ENCODE assay signal across 17 cellular contexts in genomic region chr5:79663212-79663611, GRCh38. TPM values are rescaled to one million over a fixed set of nuclear protein-coding genes. Genes with fewer than 3 reads are reported as not detected.
DNase-seq lines count a peak whose midpoint lies in the region; ATAC-seq and TF ChIP-seq lines count a peak whose summit lies in the region.
"Had no signal": no experiment of that assay in that cellular context is flagged by ENCODE, and none has a peak within 500 bp of the region (broad histone marks: within the 10 kb centered on the region; RNA-seq: fewer than 3 reads in every experiment).

No MANE protein-coding gene starts in this region.

- no peaks in the 10 kb centered on the region for H3K4me1 ChIP-seq in neutrophil (ENCODE audit: control insufficient read depth in 1 of 2, insufficient read depth in 1 of 2, low read depth in 1 of 2, low read length in 1 of 2)
- H3K4me1 ChIP-seq: BLaER1, Caco-2 had no signal

- no peaks in the 10 kb centered on the region for H3K27me3 Mint-ChIP-seq in activated CD4-positive, alpha-beta T cell treated with anti-CD3 and anti-CD28 coated beads for 36 hours
- H3K27me3 Mint-ChIP-seq in activated T-cell treated with anti-CD3 and anti-CD28 coated beads, Interleukin-2, amount 50 U/mL, for 72 hours (ENCODE audit: low read depth), result no peaks in the 10 kb centered on the region
- no peaks in the 10 kb centered on the region for H3K27me3 Mint-ChIP-seq in activated T-helper 17 cell treated with anti-CD3 and anti-CD28 coated beads, Interleukin-2, amount 50 U/mL, for 72 hours
- no peaks in the 10 kb centered on the region for H3K27me3 Mint-ChIP-seq in glutamatergic neuron (ENCODE audit: unreplicated experiment)
- H3K27me3 Mint-ChIP-seq: CD8-positive, alpha-beta memory T cell had no signal

- peak overlapping the region; percentile 41 for H3K27ac Mint-ChIP-seq in activated CD4-positive, alpha-beta T cell treated with anti-CD3 and anti-CD28 coated beads for 36 hours
- peak overlapping the region; percentile 16 for H3K27ac Mint-ChIP-seq in activated T-cell treated with anti-CD3 and anti-CD28 coated beads, Interleukin-2, amount 50 U/mL, for 72 hours
- no peak overlapping the region for H3K27ac Mint-ChIP-seq in activated T-helper 17 cell treated with anti-CD3 and anti-CD28 coated beads, Interleukin-2, amount 50 U/mL, for 72 hours
- no peak overlapping the region for H3K27ac Mint-ChIP-seq in glutamatergic neuron (ENCODE audit: unreplicated experiment)
- H3K27ac Mint-ChIP-seq: GM23338 had no signal

- no peak overlapping the region for H3K4me3 ChIP-seq in neutrophil (ENCODE audit: low read depth in 1 of 2, low read length in 1 of 2)
- H3K4me3 ChIP-seq: BLaER1, GM23338 had no signal

- POLR2A ChIA-PET in activated CD4-positive, alpha-beta T cell treated with anti-CD3 and anti-CD28 coated beads for 36 hours (lab: Charles Lee), result no interaction called here

- H3K9me3 ChIP-seq in neutrophil, result no peaks in the 10 kb centered on the region
- H3K9me3 ChIP-seq: Caco-2 had no signal

- peaks cover 29% of the 10 kb centered on the region for H3K36me3 Mint-ChIP-seq in activated CD4-positive, alpha-beta T cell treated with anti-CD3 and anti-CD28 coated beads for 36 hours (ENCODE audit: low read depth)
- peaks cover 14 to 15% of the 10 kb centered on the region in 2 donors for H3K36me3 Mint-ChIP-seq in activated T-cell treated with anti-CD3 and anti-CD28 coated beads, Interleukin-2, amount 50 U/mL, for 72 hours (ENCODE audit: insufficient read depth in 2 of 2)
- peaks cover 69% of the 10 kb centered on the region for H3K36me3 Mint-ChIP-seq in activated T-helper 17 cell treated with anti-CD3 and anti-CD28 coated beads, Interleukin-2, amount 50 U/mL, for 72 hours (ENCODE audit: low read depth)
- peaks cover 21% of the 10 kb centered on the region for H3K36me3 Mint-ChIP-seq in glutamatergic neuron (ENCODE audit: unreplicated experiment)

- H3K27me3 ChIP-seq in neutrophil, result no peaks in the 10 kb centered on the region
- H3K27me3 ChIP-seq: BLaER1 had no signal

- intact Hi-C loops in activated CD4-positive, alpha-beta T cell treated with anti-CD3 and anti-CD28 coated beads for 36 hours (cut with DNase I, micrococcal nuclease), result no loop called here

- ATAC-seq in activated CD4-positive, alpha-beta T cell treated with anti-CD3 and anti-CD28 coated beads for 36 hours, result peak; percentile 69
- ATAC-seq in activated T-cell treated with anti-CD3 and anti-CD28 coated beads, Interleukin-2, amount 50 U/mL, for 72 hours (replicated peaks in 1 of 2), result peak in 1 of 2 donors; percentile 52
- ATAC-seq in activated T-helper 17 cell treated with anti-CD3 and anti-CD28 coated beads, Interleukin-2, amount 50 U/mL, for 72 hours (replicated peaks), result peak; percentile 51
- ATAC-seq in GM19328 (IDR thresholded peaks at IDR 0.05; ENCODE audit: unreplicated experiment), result no peak
- ATAC-seq: GM23338 had no signal

- H3K27ac ChIP-seq in neutrophil, result peak overlapping the region; percentile 4
- H3K27ac ChIP-seq: 22Rv1, BLaER1, HL-60 had no signal

- peak; percentile 7 for DNase-seq in activated CD4-positive, alpha-beta T cell treated with anti-CD3 and anti-CD28 coated beads for 36 hours
- DNase-seq in activated CD4-positive, alpha-beta T cell treated with anti-CD3 and anti-CD28 coated beads for 1 hour, result no peak
- no peak for DNase-seq in activated T-cell treated with anti-CD3 and anti-CD28 coated beads, Interleukin-2, amount 50 U/mL, for 72 hours
- no peak for DNase-seq in activated T-cell treated with anti-CD3 and anti-CD28 coated beads, Interleukin-2, amount 50 U/mL, for 48 hours
- DNase-seq in glutamatergic neuron, result no peak
- DNase-seq: Caco-2; CD8-positive, alpha-beta memory T cell; DND-41; GDM1; H7 had no signal

- H3K36me3 ChIP-seq in neutrophil, result peaks cover 61% of the 10 kb centered on the region

- TF ChIP-seq CTCF in neutrophil (IDR thresholded peaks at IDR 0.05) (no peak), glutamatergic neuron (IDR thresholded peaks at IDR 0.05; ENCODE audit: partially characterized antibody, unreplicated experiment) (no peak)

- H3K4me1 Mint-ChIP-seq in activated CD4-positive, alpha-beta T cell treated with anti-CD3 and anti-CD28 coated beads for 36 hours, result peaks cover 15% of the 10 kb centered on the region
- peaks cover 16% of the 10 kb centered on the region for H3K4me1 Mint-ChIP-seq in activated T-cell treated with anti-CD3 and anti-CD28 coated beads, Interleukin-2, amount 50 U/mL, for 72 hours (ENCODE audit: low read depth)
- peaks cover 7% of the 10 kb centered on the region for H3K4me1 Mint-ChIP-seq in activated T-helper 17 cell treated with anti-CD3 and anti-CD28 coated beads, Interleukin-2, amount 50 U/mL, for 72 hours
- H3K4me1 Mint-ChIP-seq in glutamatergic neuron (ENCODE audit: low read depth, unreplicated experiment), result no peaks in the 10 kb centered on the region
- H3K4me1 Mint-ChIP-seq: GM23338 had no signal

- H3K9me3 Mint-ChIP-seq in activated CD4-positive, alpha-beta T cell treated with anti-CD3 and anti-CD28 coated beads for 36 hours (ENCODE audit: low read depth), result no peaks in the 10 kb centered on the region
- peaks cover 0 to 6% of the 10 kb centered on the region in 2 donors for H3K9me3 Mint-ChIP-seq in activated T-cell treated with anti-CD3 and anti-CD28 coated beads, Interleukin-2, amount 50 U/mL, for 72 hours
- no peaks in the 10 kb centered on the region for H3K9me3 Mint-ChIP-seq in activated T-helper 17 cell treated with anti-CD3 and anti-CD28 coated beads, Interleukin-2, amount 50 U/mL, for 72 hours
- H3K9me3 Mint-ChIP-seq in glutamatergic neuron (ENCODE audit: unreplicated experiment), result no peaks in the 10 kb centered on the region
- H3K9me3 Mint-ChIP-seq: CD8-positive, alpha-beta memory T cell; GM23338 had no signal

- CTCF ChIA-PET in activated CD4-positive, alpha-beta T cell treated with anti-CD3 and anti-CD28 coated beads for 36 hours (lab: Charles Lee), result interaction anchor here (1.0 to 1.4 kb wide), 2 partner anchors 20 to 420 kb away, joined by 3 to 5 read pairs; no protein-coding TSS in a partner anchor

- no peak overlapping the region for H3K4me3 Mint-ChIP-seq in activated CD4-positive, alpha-beta T cell treated with anti-CD3 and anti-CD28 coated beads for 36 hours
- peak overlapping the region in 1 of 2 donors; percentile 3 for H3K4me3 Mint-ChIP-seq in activated T-cell treated with anti-CD3 and anti-CD28 coated beads, Interleukin-2, amount 50 U/mL, for 72 hours
- no peak overlapping the region for H3K4me3 Mint-ChIP-seq in activated T-helper 17 cell treated with anti-CD3 and anti-CD28 coated beads, Interleukin-2, amount 50 U/mL, for 72 hours
- H3K4me3 Mint-ChIP-seq in glutamatergic neuron (ENCODE audit: unreplicated experiment), result no peak overlapping the region
- H3K4me3 Mint-ChIP-seq: CD8-positive, alpha-beta memory T cell; GM23338 had no signal

RNA-seq across cellular contexts. Expression of gene CMYA5, which starts 26.4 kb away (rescaled TPM):
- under 1 TPM; 0.21 to 0.25 TPM for total RNA-seq in activated CD4-positive, alpha-beta T cell treated with anti-CD3 and anti-CD28 coated beads for 36 hours
- under 1 TPM; 0.31 to 0.32 TPM for total RNA-seq in activated T-cell treated with anti-CD3 and anti-CD28 coated beads, Interleukin-2, amount 50 U/mL, for 72 hours
- under 1 TPM; 0.19 to 0.50 TPM for total RNA-seq in activated T-helper 17 cell treated with anti-CD3 and anti-CD28 coated beads, Interleukin-2, amount 50 U/mL, for 72 hours
- total RNA-seq in glutamatergic neuron (ENCODE audit: unreplicated experiment), result 0.74 TPM

RNA-seq across cellular contexts. Expression of gene TENT2, which starts 51.0 kb away (rescaled TPM):
- total RNA-seq in activated CD4-positive, alpha-beta T cell treated with anti-CD3 and anti-CD28 coated beads for 36 hours, result 10 to 100 TPM; 76.1 to 96.9 TPM
- 100 to 1,000 TPM; 138 to 141 TPM for total RNA-seq in activated T-cell treated with anti-CD3 and anti-CD28 coated beads, Interleukin-2, amount 50 U/mL, for 72 hours
- total RNA-seq in activated T-helper 17 cell treated with anti-CD3 and anti-CD28 coated beads, Interleukin-2, amount 50 U/mL, for 72 hours, result 10 to 100 TPM; 80.3 to 92.3 TPM
- total RNA-seq in glutamatergic neuron (ENCODE audit: unreplicated experiment), result 60.4 TPM

Comparison
In these comparisons a context has a peak if more than half of its experiments do, and no peak if none do; other contexts are left out.
1. H3K27ac Mint-ChIP-seq: peak in activated CD4-positive, alpha-beta T cell treated with anti-CD3 and anti-CD28 coated beads for 36 hours (single experiment) and activated T-cell treated with anti-CD3 and anti-CD28 coated beads, Interleukin-2, amount 50 U/mL, for 72 hours (single experiment); none in activated T-helper 17 cell treated with anti-CD3 and anti-CD28 coated beads, Interleukin-2, amount 50 U/mL, for 72 hours (single experiment) and glutamatergic neuron (single experiment).